ENCODE assay signal across 9 cellular contexts in the genomic region with DNA sequence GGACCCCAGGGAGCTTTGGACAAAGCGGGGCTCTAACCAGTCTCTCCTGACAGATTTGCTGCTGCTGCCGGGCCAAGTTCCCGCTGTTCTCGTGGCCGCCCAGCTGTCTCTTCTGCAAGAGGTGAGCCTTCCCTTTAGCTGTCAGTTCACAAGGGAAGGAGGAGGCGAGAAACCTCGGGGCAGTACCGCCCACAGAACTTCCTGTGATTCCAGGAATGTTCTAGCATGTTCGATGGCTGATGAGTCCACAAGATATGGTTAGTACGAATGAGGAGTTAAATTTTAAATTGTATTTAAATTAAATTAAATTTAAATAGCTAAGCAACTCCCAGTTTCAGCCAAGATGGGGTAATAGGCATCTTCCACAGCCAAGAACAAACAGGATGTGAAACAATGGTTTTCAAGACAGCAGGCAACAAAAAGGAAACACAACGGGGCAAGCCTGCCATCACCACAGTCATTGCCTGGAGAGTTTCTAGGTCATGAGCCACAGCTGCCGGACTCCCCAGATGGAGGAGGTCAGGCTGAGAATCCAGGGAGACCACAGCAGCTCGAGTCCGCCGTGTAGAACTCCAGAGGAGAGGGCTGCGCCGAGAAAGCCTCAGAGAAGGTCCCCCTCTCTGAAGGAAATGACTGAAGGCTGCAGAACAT. TPM values are rescaled to one million over a fixed set of nuclear protein-coding genes. Genes with fewer than 3 reads are reported as not detected.
DNase-seq lines count a peak whose midpoint lies in the region; ATAC-seq and TF ChIP-seq lines count a peak whose summit lies in the region.
"Had no signal": no experiment of that assay in that cellular context is flagged by ENCODE, and none has a peak within 500 bp of the region (broad histone marks: within the 10 kb centered on the region; RNA-seq: fewer than 3 reads in every experiment).

No MANE protein-coding gene starts in this region.

- H3K4me2 ChIP-seq in GM23338 = no peak overlapping the region

- peaks cover 16% of the 10 kb centered on the region for H3K27me3 Mint-ChIP-seq in activated naive CD4-positive, alpha-beta T cell treated with anti-CD3 and anti-CD28 coated beads, Interleukin-2, amount 10 ng/mL, durations not matched to agents 7 days and 5 days
- H3K27me3 Mint-ChIP-seq in immature natural killer cell (ENCODE audit: low read depth in 3 of 3) = peaks cover 2 to 10% (median 2%) of the 10 kb centered on the region in 3 donors
- H3K27me3 Mint-ChIP-seq in GM23338 (ENCODE audit: insufficient read depth, low read depth, poor library complexity) = peaks cover 1% of the 10 kb centered on the region

- H3K4me3 ChIP-seq in suprapubic skin = no peak overlapping the region
- no peak overlapping the region for H3K4me3 ChIP-seq in GM23338

- CTCF ChIA-PET in activated naive CD4-positive, alpha-beta T cell treated with anti-CD3 and anti-CD28 coated beads, Interleukin-2, amount 10 ng/mL, durations not matched to agents 7 days and 5 days (lab: Charles Lee) = interaction anchor here (0.8 to 4.5 kb wide), 11 partner anchors 9 to 164 kb away, joined by 3 to 63 read pairs (median 4); a partner anchor contains a TSS

- DNase-seq in activated gamma-delta T cell treated with Interleukin-2 at 50 U/mL for 16 hours (peak; percentile 42), activated gamma-delta T cell (lab: John Stamatoyannopoulos, UW) (no peak), immature natural killer cell (peak; percentile 69 to 79 (median 72)), suprapubic skin (ENCODE audit: low spot score in 2 of 2) (no peak), DMS153 (lab: John Stamatoyannopoulos, UW) (no peak), GM23338 (ENCODE audit: low spot score) (no peak)
- DNase-seq in activated naive CD4-positive, alpha-beta T cell treated with anti-CD3 and anti-CD28 coated beads, Interleukin-2, amount 10 ng/mL, durations not matched to agents 7 days and 5 days = peak; percentile 68

- H3K4me1 Mint-ChIP-seq in activated naive CD4-positive, alpha-beta T cell treated with anti-CD3 and anti-CD28 coated beads, Interleukin-2, amount 10 ng/mL, durations not matched to agents 7 days and 5 days = peaks cover 46% of the 10 kb centered on the region
- H3K4me1 Mint-ChIP-seq in immature natural killer cell (peaks cover 48 to 50% of the 10 kb centered on the region in 2 donors), GM23338 (no peaks in the 10 kb centered on the region)

- peak overlapping the region; percentile 93 for H3K27ac Mint-ChIP-seq in activated naive CD4-positive, alpha-beta T cell treated with anti-CD3 and anti-CD28 coated beads, Interleukin-2, amount 10 ng/mL, durations not matched to agents 7 days and 5 days
- peak overlapping the region; percentile 87 to 98 (median 94) for H3K27ac Mint-ChIP-seq in immature natural killer cell
- H3K27ac Mint-ChIP-seq in GM23338 = no peak overlapping the region

- H3K36me3 Mint-ChIP-seq in activated naive CD4-positive, alpha-beta T cell treated with anti-CD3 and anti-CD28 coated beads, Interleukin-2, amount 10 ng/mL, durations not matched to agents 7 days and 5 days = peaks cover 3% of the 10 kb centered on the region
- H3K36me3 Mint-ChIP-seq in immature natural killer cell (peaks cover 0 to 3% (median 0%) of the 10 kb centered on the region in 3 donors), GM23338 (ENCODE audit: low read depth) (peaks cover 27% of the 10 kb centered on the region)

- H3K4me3 Mint-ChIP-seq in activated naive CD4-positive, alpha-beta T cell treated with anti-CD3 and anti-CD28 coated beads, Interleukin-2, amount 10 ng/mL, durations not matched to agents 7 days and 5 days = peak overlapping the region; percentile 65
- peak overlapping the region; percentile 74 to 92 (median 88) for H3K4me3 Mint-ChIP-seq in immature natural killer cell
- H3K4me3 Mint-ChIP-seq in GM23338 = no peak overlapping the region

- TF ChIP-seq CTCF in suprapubic skin (IDR thresholded peaks at IDR 0.05) = no peak
- no peak for TF ChIP-seq CTCF in GM23338 (conservative IDR thresholded peaks at IDR 0.05; ENCODE audit: low read depth in 2 of 2)

- H3K9me3 Mint-ChIP-seq in activated naive CD4-positive, alpha-beta T cell treated with anti-CD3 and anti-CD28 coated beads, Interleukin-2, amount 10 ng/mL, durations not matched to agents 7 days and 5 days = peaks cover 8% of the 10 kb centered on the region
- H3K9me3 Mint-ChIP-seq in immature natural killer cell (peaks cover 0 to 2% (median 0%) of the 10 kb centered on the region in 6 donors), GM23338 (peaks cover 7% of the 10 kb centered on the region)

- H2AFZ ChIP-seq in GM23338 = no peak overlapping the region

- no peak for TF ChIP-seq POLR2A in suprapubic skin (IDR thresholded peaks at IDR 0.05)

- H3K36me3 ChIP-seq in suprapubic skin = no peaks in the 10 kb centered on the region
- no peaks in the 10 kb centered on the region for H3K36me3 ChIP-seq in GM23338 (ENCODE audit: insufficient read depth)

- WGBS in suprapubic skin = 48% methylated on average over 17 of the region's 17 CpGs

- peaks cover 8% of the 10 kb centered on the region; the same call in 1 of the 2 replicates for H3F3A ChIP-seq in GM23338 (replicated peaks; ENCODE audit: low read depth)

- H3K4me1 ChIP-seq in suprapubic skin (peaks cover 21% of the 10 kb centered on the region), GM23338 (ENCODE audit: insufficient read depth) (no peaks in the 10 kb centered on the region)

- no peaks in the 10 kb centered on the region for H3K27me3 ChIP-seq in suprapubic skin
- H3K27me3 ChIP-seq in GM23338 (ENCODE audit: insufficient read depth) = no peaks in the 10 kb centered on the region

- H3K27ac ChIP-seq in suprapubic skin (peak overlapping the region; percentile 22), GM23338 (ENCODE audit: low read depth) (no peak overlapping the region)
- H3K27ac ChIP-seq: C4-2B had no signal

- ATAC-seq in HG03460 (IDR thresholded peaks at IDR 0.05; ENCODE audit: unreplicated experiment) (peak; percentile 63), GM23338 (no peak)

- no peak for TF ChIP-seq EP300 in suprapubic skin (IDR thresholded peaks at IDR 0.05)

- H3K9me3 ChIP-seq in suprapubic skin = no peaks in the 10 kb centered on the region

- H4K20me1 ChIP-seq in GM23338 (replicated peaks; ENCODE audit: insufficient read depth) = peaks cover 6% of the 10 kb centered on the region

- H3K79me2 ChIP-seq in GM23338 (replicated peaks; ENCODE audit: insufficient read depth) = no peaks in the 10 kb centered on the region

- no peaks in the 10 kb centered on the region for H3K9me2 ChIP-seq in GM23338 (ENCODE audit: insufficient read depth)

TF ChIP-seq in GM23338, 12 proteins besides CTCF, POLR2A, EP300 and RAD21 (continues in another document):
- no peak for TF ChIP-seq ZNF331 (CRISPR knock-in tag; IDR thresholded peaks at IDR 0.05; ENCODE audit: low read depth)

RNA-seq across cellular contexts. Expression of a gene that starts 9.5 kb away (rescaled TPM):
- polyA plus RNA-seq in immature natural killer cell (100 to 1,000 TPM in 2 of 3 donors, 10 to 100 TPM in 1; 98.1 to 249 (median 131) TPM), GM23338 (2016; fragmentation: Nextera tagmentation; extraction: Ambion mirVana) (143 and 149 TPM in 2 replicates)
- 100 to 1,000 TPM; 166 to 260 (median 182) TPM for total RNA-seq in suprapubic skin
- 95.4 and 96.4 TPM in 2 replicates for total RNA-seq in GM23338 (2014; rRNA removed; shearing (Covaris generic))

RNA-seq across cellular contexts. Expression of a gene that starts 35.6 kb away (rescaled TPM):
- polyA plus RNA-seq in immature natural killer cell (1 to 10 TPM; 1.0 to 1.3 (median 1.3) TPM), GM23338 (2016; fragmentation: Nextera tagmentation; extraction: Ambion mirVana) (5.0 and 6.5 TPM in 2 replicates)
- total RNA-seq in suprapubic skin = 1 to 10 TPM; 4.5 to 6.6 (median 5.5) TPM
- total RNA-seq in GM23338 (2014; rRNA removed; shearing (Covaris generic)) = 10.1 and 15.2 TPM in 2 replicates

RNA-seq across cellular contexts. Expression of a gene that starts 47.4 kb away (rescaled TPM):
- polyA plus RNA-seq in immature natural killer cell (10 to 100 TPM in 2 of 3 donors, 1 to 10 TPM in 1; 8.7 to 21.6 (median 10.9) TPM), GM23338 (2016; fragmentation: Nextera tagmentation; extraction: Ambion mirVana) (36.4 and 42.3 TPM in 2 replicates)
- total RNA-seq in suprapubic skin = 10 to 100 TPM in 1 of 4 donors, 1 to 10 TPM in 3; 2.8 to 11.3 (median 8.1) TPM
- 75.9 and 89.9 TPM in 2 replicates for total RNA-seq in GM23338 (2014; rRNA removed; shearing (Covaris generic))

RNA-seq across cellular contexts. Expression of a gene that starts 54.8 kb away (rescaled TPM):
- 1 to 10 TPM in 1 of 3 donors, under 1 TPM in 1, not detected in 1; 0.34 to 1.1 TPM for polyA plus RNA-seq in immature natural killer cell
- total RNA-seq in suprapubic skin = 10 to 100 TPM in 2 of 4 donors, 1 to 10 TPM in 2; 3.6 to 29.3 (median 8.9) TPM
- 2.9 and 4.3 TPM in 2 replicates for total RNA-seq in GM23338 (2014; rRNA removed; shearing (Covaris generic))
- 0.74 and 0.97 TPM in 2 replicates for polyA plus RNA-seq in GM23338 (2016; fragmentation: Nextera tagmentation; extraction: Ambion mirVana)

RNA-seq across cellular contexts. Expression of a gene that starts 59.3 kb away (rescaled TPM):
- not detected for polyA plus RNA-seq in immature natural killer cell
- total RNA-seq in suprapubic skin = 1 to 10 TPM; 1.2 to 9.2 (median 4.6) TPM
- total RNA-seq in GM23338 (2014; rRNA removed; shearing (Covaris generic)) = 431 and 443 TPM in 2 replicates
- 139 and 149 TPM in 2 replicates for polyA plus RNA-seq in GM23338 (2016; fragmentation: Nextera tagmentation; extraction: Ambion mirVana)

Comparison
In these comparisons a context has a peak if more than half of its experiments do, and no peak if none do; other contexts are left out.
1. DNase-seq: peak in activated gamma-delta T cell treated with Interleukin-2 at 50 U/mL for 16 hours (single experiment), activated naive CD4-positive, alpha-beta T cell treated with anti-CD3 and anti-CD28 coated beads, Interleukin-2, amount 10 ng/mL, durations not matched to agents 7 days and 5 days (single experiment) and immature natural killer cell (3 of 3); none in activated gamma-delta T cell (single experiment), suprapubic skin (0 of 2), DMS153 (single experiment) and GM23338 (single experiment).